ENCODE assay signal across 17 cellular contexts in genomic region chr1:119298687-119299086, GRCh38.
A peak's percentile ranks its signal among the peaks of the same experiment; 100 is the strongest.
DNase-seq lines count a peak whose midpoint lies in the region.
"Had no signal": no experiment of that assay in that cellular context is flagged by ENCODE, and none has a peak within 500 bp of the region (broad histone marks: within the 10 kb centered on the region; RNA-seq: fewer than 3 reads in every experiment).

No MANE protein-coding gene starts in this region.

- no peak overlapping the region for H3K27ac ChIP-seq in SJCRH30
- H3K27ac ChIP-seq: 22Rv1, spleen had no signal

- DNase-seq in DMS 273 (lab: John Stamatoyannopoulos, UW; ENCODE audit: unreplicated experiment) (peak; percentile 15), DMS 273 treated with DMSO at 0.1 percent for 48 hours (lab: John Stamatoyannopoulos, UW) (no peak), LHCN-M2 (ENCODE audit: low read depth) (peak; percentile 39), SJCRH30 (peak; percentile 58 to 87), kidney glomerular epithelial cell (lab: John Stamatoyannopoulos, UW) (peak; percentile 30), putamen (ENCODE audit: low spot score) (no peak), germinal center (ENCODE audit: low spot score) (no peak), NCI-H146 treated with DMSO at 0.1 percent for 48 hours (lab: John Stamatoyannopoulos, UW; ENCODE audit: unreplicated experiment) (no peak)
- DNase-seq: activated CD4-positive, alpha-beta T cell treated with anti-CD3 and anti-CD28 coated beads for 36 hours; cerebellar nuclear complex; HCEC 1CT; islet precursor cell; Karpas-422; spleen; SW 1271; trophoblast cell had no signal

- peaks cover 6% of the 10 kb centered on the region; the same call in 1 of the 2 replicates for H3K9me3 ChIP-seq in SJCRH30 (replicated peaks)
- H3K9me3 ChIP-seq: spleen had no signal

- H3K4me1 ChIP-seq in SJCRH30: peaks cover 8% of the 10 kb centered on the region

- no peak overlapping the region for H3K4me3 ChIP-seq in SJCRH30
- H3K4me3 ChIP-seq: spleen had no signal

- H3K27me3 ChIP-seq in SJCRH30: no peaks in the 10 kb centered on the region

- no peaks in the 10 kb centered on the region for H3K36me3 ChIP-seq in SJCRH30
- H3K36me3 ChIP-seq: spleen had no signal

Comparison
In these comparisons a context has a peak if more than half of its experiments do, and no peak if none do; other contexts are left out.
1. DNase-seq: peak in DMS 273 (single experiment), LHCN-M2 (single experiment), SJCRH30 (2 of 2) and kidney glomerular epithelial cell (single experiment); none in DMS 273 treated with DMSO at 0.1 percent for 48 hours (single experiment), putamen (single experiment), germinal center (single experiment) and NCI-H146 treated with DMSO at 0.1 percent for 48 hours (single experiment).